15 cellular contexts compared by ENCODE assay signal in the genomic region with DNA sequence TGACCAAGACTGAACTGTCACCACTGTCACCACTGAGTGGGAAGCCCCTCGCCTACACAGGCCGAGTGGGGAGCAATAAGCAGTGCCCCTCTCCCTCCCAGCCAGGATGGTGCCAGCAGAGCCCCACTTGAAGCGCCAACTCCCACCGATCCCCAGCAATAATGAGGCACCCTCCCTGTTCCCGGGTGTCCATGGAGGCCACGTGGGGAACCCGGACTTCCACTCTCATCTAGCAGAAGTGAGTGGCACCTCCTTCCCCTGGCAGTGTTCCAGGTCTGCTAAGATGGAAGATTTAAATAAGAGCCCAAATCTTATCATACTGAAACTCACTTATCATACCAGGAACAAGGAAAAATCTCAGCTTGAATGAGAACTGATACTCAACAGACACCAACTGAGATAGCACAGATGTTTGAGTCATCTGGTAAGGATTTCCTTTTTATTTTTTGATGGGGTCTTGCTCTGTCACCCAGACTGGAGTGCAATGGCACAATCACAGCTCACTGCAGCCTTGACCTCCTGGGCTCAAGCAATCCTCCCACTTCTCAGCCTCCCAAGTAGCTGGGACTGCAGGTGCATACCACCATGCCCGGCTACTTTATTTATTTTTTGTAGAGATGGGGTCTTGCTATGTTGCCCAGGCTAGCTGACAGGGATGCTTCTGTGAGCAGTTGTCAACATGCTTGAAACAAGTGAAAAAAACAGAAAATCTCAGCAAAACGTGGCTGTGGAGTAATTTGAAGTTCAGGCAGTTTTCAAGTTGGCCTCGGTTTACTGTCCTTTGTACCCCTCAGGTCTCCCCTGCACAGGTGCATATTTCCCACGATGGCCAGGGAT. TPM values are rescaled to one million over a fixed set of nuclear protein-coding genes. Genes with fewer than 3 reads are reported as not detected.
A peak's percentile ranks its signal among the peaks of the same experiment; 100 is the strongest.
DNase-seq lines count a peak whose midpoint lies in the region; ATAC-seq and TF ChIP-seq lines count a peak whose summit lies in the region.
"Had no signal": no experiment of that assay in that cellular context is flagged by ENCODE, and none has a peak within 500 bp of the region (broad histone marks: within the 10 kb centered on the region; RNA-seq: fewer than 3 reads in every experiment).

No MANE protein-coding gene starts in this region.

- BruUV-seq in Calu3 (replicated peaks; lab: Mats Ljungman, UMichigan), result no TSS peak

- no peak overlapping the region for H3K27ac Mint-ChIP-seq in Calu3 (ENCODE audit: unreplicated experiment)
- H3K27ac Mint-ChIP-seq: CD8-positive, alpha-beta T cell had no signal

- no peak overlapping the region for H3K4me3 Mint-ChIP-seq in Calu3 (ENCODE audit: low read depth, unreplicated experiment)
- H3K4me3 Mint-ChIP-seq: CD8-positive, alpha-beta T cell had no signal

- H3K4me1 ChIP-seq in mucosa of rectum (ENCODE audit: control insufficient read depth in 2 of 2, insufficient read depth in 2 of 2, low read length in 2 of 2) (peaks cover 11 to 31% of the 10 kb centered on the region in 2 donors), HAP-1 (no peaks in the 10 kb centered on the region)

- no peak for TF ChIP-seq CTCF in Calu3 (IDR thresholded peaks at IDR 0.05; ENCODE audit: unreplicated experiment)

- no peaks in the 10 kb centered on the region for H3K4me1 Mint-ChIP-seq in Calu3 (ENCODE audit: low read depth, unreplicated experiment)

- no peaks in the 10 kb centered on the region for H3K27me3 ChIP-seq in mucosa of rectum (ENCODE audit: control insufficient read depth in 2 of 2, insufficient read depth in 2 of 2, low read length in 2 of 2)
- H3K27me3 ChIP-seq in HAP-1 (ENCODE audit: low read depth), result no peaks in the 10 kb centered on the region; the same call in 1 of the 2 replicates

- peak overlapping the region; percentile 80 to 84 for H3K27ac ChIP-seq in mucosa of rectum (ENCODE audit: low read depth in 2 of 2, low read length in 2 of 2)

- in situ Hi-C loops in HAP-1 (cut with MboI; ENCODE audit: low sequenced_read_pairs), result no loop called here

- H3K27me3 Mint-ChIP-seq in Calu3 (ENCODE audit: unreplicated experiment), result no peaks in the 10 kb centered on the region

- CTCF ChIA-PET in Calu3 (lab: Charles Lee), result no interaction called here

- no peak for ATAC-seq in HG02938 (IDR thresholded peaks at IDR 0.05; ENCODE audit: unreplicated experiment)
- ATAC-seq: CD8-positive, alpha-beta T cell; Panc1 had no signal

- peak overlapping the region in 1 of 2 donors; percentile 44 for H3K4me3 ChIP-seq in mucosa of rectum (ENCODE audit: low read length in 2 of 2)
- no peak overlapping the region for H3K4me3 ChIP-seq in HAP-1

- H3K9me3 Mint-ChIP-seq in Calu3 (ENCODE audit: low read depth, unreplicated experiment), result no peaks in the 10 kb centered on the region
- H3K9me3 Mint-ChIP-seq: CD8-positive, alpha-beta T cell had no signal

- H3K36me3 Mint-ChIP-seq in Calu3 (ENCODE audit: insufficient read depth, unreplicated experiment), result no peaks in the 10 kb centered on the region
- H3K36me3 Mint-ChIP-seq: CD8-positive, alpha-beta T cell had no signal

- peak overlapping the region; percentile 21 to 60 for H3K9ac ChIP-seq in mucosa of rectum (ENCODE audit: low read depth in 1 of 2, low read length in 2 of 2)

- peak; percentile 8 for DNase-seq in Calu3
- DNase-seq in NCI-H69 (lab: John Stamatoyannopoulos, UW), result peak; percentile 18
- DNase-seq in amniotic epithelial cell (ENCODE audit: low read depth), result peak; percentile 70
- no peak for DNase-seq in NCI-H2227 (lab: John Stamatoyannopoulos, UW; ENCODE audit: unreplicated experiment)
- DNase-seq in HAP-1 (ENCODE audit: low spot score in 2 of 2), result no peak
- DNase-seq: ACHN; CD8-positive, alpha-beta T cell; NCI-H1436 treated with DMSO at 0.1 percent for 48 hours; NCI-H2081; NCI-H446 treated with DMSO at 0.1 percent for 48 hours; NCI-H774; SHP77 had no signal

- intact Hi-C loops in Calu3 (cut with micrococcal nuclease; ENCODE audit: unreplicated experiment), result no loop called here

- H3K36me3 ChIP-seq in mucosa of rectum (ENCODE audit: control insufficient read depth in 2 of 2, insufficient read depth in 2 of 2, low read length in 2 of 2), result no peaks in the 10 kb centered on the region
- no peaks in the 10 kb centered on the region for H3K36me3 ChIP-seq in HAP-1 (replicated peaks)

- H3K9me3 ChIP-seq in mucosa of rectum (ENCODE audit: control insufficient read depth in 2 of 2, low read length in 2 of 2), result no peaks in the 10 kb centered on the region
- no peaks in the 10 kb centered on the region for H3K9me3 ChIP-seq in HAP-1

RNA-seq across cellular contexts. Expression of a gene that starts 29.6 kb away (rescaled TPM):
- 40.3 and 78.9 TPM in 2 replicates for total RNA-seq in Calu3 (2022)
- total RNA-seq: CD8-positive, alpha-beta T cell had no signal

Comparison
In these comparisons a context has a peak if more than half of its experiments do, and no peak if none do; other contexts are left out.
1. DNase-seq: peak in Calu3 (single experiment), NCI-H69 (single experiment) and amniotic epithelial cell (single experiment); none in NCI-H2227 (single experiment) and HAP-1 (0 of 2).